In genomic region chr17:2056221-2057129, GRCh38 we compare ENCODE assay signal across 9 cellular contexts. TPM values are rescaled to one million over a fixed set of nuclear protein-coding genes. Genes with fewer than 3 reads are reported as not detected.
DNase-seq lines count a peak whose midpoint lies in the region; ATAC-seq, FAIRE-seq and TF ChIP-seq lines count a peak whose summit lies in the region.
"Had no signal": no experiment of that assay in that cellular context is flagged by ENCODE, and none has a peak within 500 bp of the region (broad histone marks: within the 10 kb centered on the region; RNA-seq: fewer than 3 reads in every experiment).

No MANE protein-coding gene starts in this region.

- no peaks in the 10 kb centered on the region for H3K9me3 ChIP-seq in esophagus (ENCODE audit: control insufficient read depth in 2 of 2, insufficient read depth in 1 of 2, low read depth in 1 of 2, low read length in 1 of 2)
- no peaks in the 10 kb centered on the region for H3K9me3 ChIP-seq in pancreas

- TF ChIP-seq CTCF in GM06990 (IDR thresholded peaks at IDR 0.05; ENCODE audit: insufficient read depth, low read length, poor library complexity, severe bottlenecking) (peak; percentile 28), pancreas (IDR thresholded peaks at IDR 0.05) (no peak)

- FAIRE-seq in pancreas (lab: Jason Lieb, UNC), result no peak
- FAIRE-seq: frontal cortex had no signal

- H3K4me3 ChIP-seq in GM06990 (replicated peaks; ENCODE audit: low read depth, low read length), result peak overlapping the region; percentile 78
- peak overlapping the region; percentile 15 to 53 for H3K4me3 ChIP-seq in esophagus (ENCODE audit: low read depth in 1 of 2, low read length in 2 of 2)
- H3K4me3 ChIP-seq in pancreas, result peak overlapping the region in 2 of 4 donors; percentile 40 to 59

- H3K36me3 ChIP-seq in GM06990 (ENCODE audit: control insufficient read depth, insufficient read depth, low read length) (peaks cover 22% of the 10 kb centered on the region), esophagus (ENCODE audit: control insufficient read depth in 2 of 2, insufficient read depth in 2 of 2, low read length in 1 of 2) (peaks cover 5 to 12% of the 10 kb centered on the region in 2 donors), pancreas (peaks cover 0 to 7% (median 0%) of the 10 kb centered on the region in 3 donors)

- ATAC-seq in pancreas (peak in 1 of 4 donors; percentile 11), HG03378 (IDR thresholded peaks at IDR 0.05; ENCODE audit: unreplicated experiment) (no peak), GM21576 (IDR thresholded peaks at IDR 0.05; ENCODE audit: unreplicated experiment) (no peak), HG03175 (IDR thresholded peaks at IDR 0.05; ENCODE audit: unreplicated experiment) (no peak), GM21717 (IDR thresholded peaks at IDR 0.05; ENCODE audit: unreplicated experiment) (no peak)

- H3K27ac ChIP-seq in esophagus (ENCODE audit: low read depth in 2 of 2, low read length in 1 of 2), result peak overlapping the region; percentile 57 to 86
- H3K27ac ChIP-seq in pancreas, result peak overlapping the region in 3 of 4 donors; percentile 18 to 38 (median 27)

- H3K27me3 ChIP-seq in GM06990 (replicated peaks; ENCODE audit: control insufficient read depth, insufficient read depth, low read length) (no peaks in the 10 kb centered on the region), esophagus (ENCODE audit: control insufficient read depth in 1 of 2, insufficient read depth in 2 of 2, low read length in 2 of 2) (no peaks in the 10 kb centered on the region), pancreas (peaks cover 0 to 3% (median 0%) of the 10 kb centered on the region in 4 donors)

- 18 to 34% methylated on average over 73 to 76 of the region's 76 CpGs for WGBS in esophagus, 2 donors
- 31 to 33% methylated on average over 72 to 76 of the region's 76 CpGs for WGBS in pancreas, 2 donors

- intact Hi-C loops in pancreas (cut with DNase I), result loop anchor here in 1 of 3 donors (5.0 kb wide), 1 partner anchor 191 kb away; no protein-coding TSS in a partner anchor

- DNase-seq in GM06990 (ENCODE audit: extremely low read depth, insufficient read length), result peak; percentile 79
- DNase-seq in activated CD4-positive, alpha-beta T cell treated with anti-CD3 and anti-CD28 coated beads for 4 hours, result peak; percentile 53 to 63
- peak in 3 of 6 donors; percentile 28 to 81 (median 75) for DNase-seq in pancreas

- H3K4me1 ChIP-seq in esophagus (ENCODE audit: control insufficient read depth in 2 of 2, insufficient read depth in 2 of 2, low read length in 1 of 2), result peaks cover 6 to 30% of the 10 kb centered on the region in 2 donors
- peaks cover 0 to 8% (median 3%) of the 10 kb centered on the region in 3 donors for H3K4me1 ChIP-seq in pancreas

RNA-seq across cellular contexts. Expression of gene HIC1, which starts 1.6 kb away (rescaled TPM):
- polyA plus RNA-seq in esophagus (1 to 10 TPM; 1.4 to 1.6 TPM), pancreas (1 to 10 TPM; 1.8 to 3.7 TPM)
- total RNA-seq in pancreas, result 10 to 100 TPM in 2 of 6 donors, 1 to 10 TPM in 4; 1.0 to 15.8 (median 3.8) TPM

RNA-seq across cellular contexts. Expression of gene OVCA2, which starts 14.7 kb away (rescaled TPM):
- polyA plus RNA-seq in esophagus, result 10 to 100 TPM; 38.4 to 55.6 TPM
- total RNA-seq in pancreas, result 10 to 100 TPM; 10.4 to 20.5 (median 17.9) TPM
- 10 to 100 TPM; 46.3 to 79.3 TPM for polyA plus RNA-seq in pancreas

RNA-seq across cellular contexts. Expression of gene DPH1, which starts 26.5 kb away (rescaled TPM):
- polyA plus RNA-seq in esophagus (10 to 100 TPM; 18.8 to 21.0 TPM), pancreas (10 to 100 TPM; 53.3 to 74.4 TPM)
- total RNA-seq in pancreas, result 10 to 100 TPM; 21.8 to 37.7 (median 27.6) TPM

RNA-seq across cellular contexts. Expression of gene RTN4RL1, which starts 31.3 kb away (rescaled TPM):
- polyA plus RNA-seq in esophagus (1 to 10 TPM in 1 of 2 donors, under 1 TPM in 1; 0.89 to 2.0 TPM), pancreas (1 to 10 TPM; 3.0 to 3.1 TPM)
- total RNA-seq in pancreas, result 1 to 10 TPM in 4 of 6 donors, under 1 TPM in 2; 0.93 to 3.6 (median 1.7) TPM
